In the genomic region with DNA sequence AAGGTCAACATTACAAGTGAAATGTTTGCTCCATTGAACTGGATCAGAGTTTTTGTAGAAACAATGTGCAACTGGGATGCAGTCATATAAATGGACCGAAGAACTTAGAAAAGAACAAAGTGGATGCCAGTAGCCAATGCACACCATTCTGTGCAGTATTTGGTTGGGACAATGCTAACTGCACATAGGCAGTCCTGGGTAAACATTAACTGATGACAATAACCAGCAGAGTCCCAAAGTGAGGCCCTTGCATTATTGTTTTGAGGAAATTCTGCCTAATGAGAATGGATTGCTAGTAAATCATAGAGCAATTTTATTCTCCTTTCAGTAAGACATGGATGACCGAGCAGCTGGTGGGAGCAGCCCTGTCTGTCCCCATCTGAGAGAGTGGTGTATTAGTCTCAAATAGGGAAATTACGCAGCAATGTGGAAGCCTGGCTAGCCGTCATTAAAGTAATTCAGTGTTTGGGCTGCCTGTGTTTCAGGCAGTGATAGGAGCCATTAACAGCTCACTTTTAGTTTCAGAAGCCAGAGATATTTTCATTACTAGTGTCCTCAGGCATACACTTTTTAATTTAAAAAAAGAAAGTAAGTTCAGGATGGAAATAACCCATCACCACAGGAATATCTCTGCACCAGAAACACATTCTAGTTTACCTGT, we compare ENCODE assay signal across 12 cellular contexts.
DNase-seq lines count a peak whose midpoint lies in the region; ATAC-seq and TF ChIP-seq lines count a peak whose summit lies in the region.
"Had no signal": no experiment of that assay in that cellular context is flagged by ENCODE, and none has a peak within 500 bp of the region (broad histone marks: within the 10 kb centered on the region; RNA-seq: fewer than 3 reads in every experiment).

No MANE protein-coding gene starts in this region.

- H3K27ac ChIP-seq in neural progenitor cell: no peak overlapping the region

- no peak overlapping the region for H2AFZ ChIP-seq in neural progenitor cell (replicated peaks)

- ATAC-seq in GM19324 (IDR thresholded peaks at IDR 0.05; ENCODE audit: low FRiP score, unreplicated experiment) (peak; percentile 43), HG02943 (IDR thresholded peaks at IDR 0.05; ENCODE audit: low read depth, unreplicated experiment) (peak; percentile 46), HG03045 (IDR thresholded peaks at IDR 0.05; ENCODE audit: unreplicated experiment) (no peak)
- ATAC-seq: activated CD8-positive, alpha-beta memory T cell treated with anti-CD3 and anti-CD28 coated beads, Interleukin-2, amount 10 ng/mL, durations not matched to agents 7 days and 5 days; Right ventricle myocardium inferior had no signal

- H3K4me1 ChIP-seq in neural progenitor cell: peaks cover 13% of the 10 kb centered on the region

- H3K79me2 ChIP-seq in neural progenitor cell (ENCODE audit: low read depth): no peaks in the 10 kb centered on the region

- H3K36me3 ChIP-seq in neural progenitor cell: no peaks in the 10 kb centered on the region

- H3K4me1 Mint-ChIP-seq in neural progenitor cell: peaks cover 14% of the 10 kb centered on the region

- H4K20me1 ChIP-seq in neural progenitor cell (ENCODE audit: low read depth): no peaks in the 10 kb centered on the region

- H3K27ac Mint-ChIP-seq in neural progenitor cell: peak overlapping the region; percentile 65
- H3K27ac Mint-ChIP-seq: activated CD8-positive, alpha-beta memory T cell treated with anti-CD3 and anti-CD28 coated beads, Interleukin-2, amount 10 ng/mL, durations not matched to agents 7 days and 5 days had no signal

- no peaks in the 10 kb centered on the region for H3K27me3 Mint-ChIP-seq in neural progenitor cell (ENCODE audit: insufficient read depth, low read depth)

- H3K4me2 ChIP-seq in neural progenitor cell: no peak overlapping the region

- H3K9me3 ChIP-seq in neural progenitor cell (ENCODE audit: low read depth): no peaks in the 10 kb centered on the region

- peak; percentile 50 for DNase-seq in NCI-H2227 treated with DMSO at 0.1 percent for 48 hours (lab: John Stamatoyannopoulos, UW)
- DNase-seq in neural progenitor cell (ENCODE audit: low spot score): no peak
- DNase-seq in Ammon's horn (ENCODE audit: low spot score): no peak
- no peak for DNase-seq in ureter (ENCODE audit: low spot score)
- DNase-seq: activated CD8-positive, alpha-beta memory T cell treated with anti-CD3 and anti-CD28 coated beads, Interleukin-2, amount 10 ng/mL, durations not matched to agents 7 days and 5 days; cortex of kidney; Kasumi-1; NCI-H345 had no signal

- peaks cover 11% of the 10 kb centered on the region for H3F3A ChIP-seq in neural progenitor cell (ENCODE audit: low read depth)

- no peak overlapping the region for H3K4me3 ChIP-seq in neural progenitor cell

- H3K9me3 Mint-ChIP-seq in neural progenitor cell: no peaks in the 10 kb centered on the region

- no peak for TF ChIP-seq CTCF in neural progenitor cell (IDR thresholded peaks at IDR 0.05)

- no peaks in the 10 kb centered on the region for H3K27me3 ChIP-seq in neural progenitor cell

- no peak overlapping the region for H3K9ac ChIP-seq in neural progenitor cell

- no peak overlapping the region for H3K4me3 Mint-ChIP-seq in neural progenitor cell
- H3K4me3 Mint-ChIP-seq: activated CD8-positive, alpha-beta memory T cell treated with anti-CD3 and anti-CD28 coated beads, Interleukin-2, amount 10 ng/mL, durations not matched to agents 7 days and 5 days had no signal

- peaks cover 21% of the 10 kb centered on the region for H3K36me3 Mint-ChIP-seq in neural progenitor cell
- H3K36me3 Mint-ChIP-seq: activated CD8-positive, alpha-beta memory T cell treated with anti-CD3 and anti-CD28 coated beads, Interleukin-2, amount 10 ng/mL, durations not matched to agents 7 days and 5 days had no signal
